In genomic region chr14:60658909-60659585, GRCh38 we compare ENCODE assay signal across 12 cellular contexts. TPM values are rescaled to one million over a fixed set of nuclear protein-coding genes. Genes with fewer than 3 reads are reported as not detected.
DNase-seq lines count a peak whose midpoint lies in the region; ATAC-seq and TF ChIP-seq lines count a peak whose summit lies in the region.
"Had no signal": no experiment of that assay in that cellular context is flagged by ENCODE, and none has a peak within 500 bp of the region (broad histone marks: within the 10 kb centered on the region; RNA-seq: fewer than 3 reads in every experiment).

No MANE protein-coding gene starts in this region.

- peaks cover 9 to 16% of the 10 kb centered on the region in 2 donors for H3K36me3 Mint-ChIP-seq in activated naive CD4-positive, alpha-beta T cell treated with anti-CD3 and anti-CD28 coated beads, Interleukin-2, amount 50 U/mL, for 72 hours

- DNase-seq in NCI-H1417 (lab: John Stamatoyannopoulos, UW) (peak in 2 of 3 experiments; percentile 2 to 77), NCI-H1417 treated with DMSO at 0.1 percent for 48 hours (lab: John Stamatoyannopoulos, UW) (no peak), NCI-H510A treated with DMSO at 0.1 percent for 48 hours (lab: John Stamatoyannopoulos, UW) (peak; percentile 52), choroid plexus epithelial cell (ENCODE audit: low read depth) (peak; percentile 66), skeletal muscle cell (ENCODE audit: low read depth) (peak; percentile 56), medulla oblongata (ENCODE audit: extremely low spot score) (no peak)
- no peak for DNase-seq in activated naive CD4-positive, alpha-beta T cell treated with anti-CD3 and anti-CD28 coated beads, Interleukin-2, amount 50 U/mL, for 72 hours (ENCODE audit: low spot score in 2 of 2)
- DNase-seq: activated T-cell treated with anti-CD3 and anti-CD28 coated beads, Interleukin-2, amount 50 U/mL, for 1 hour; head of caudate nucleus had no signal

- no peak for TF ChIP-seq CTCF in choroid plexus epithelial cell (conservative IDR thresholded peaks at IDR 0.05; ENCODE audit: low read depth, low read length)

- peak overlapping the region; percentile 81 for H3K4me3 ChIP-seq in choroid plexus epithelial cell (ENCODE audit: low read depth, low read length)
- peak overlapping the region; percentile 79 for H3K4me3 ChIP-seq in skeletal muscle cell (ENCODE audit: low read depth, low read length)
- H3K4me3 ChIP-seq: thoracic aorta had no signal

- no peak for ATAC-seq in activated naive CD4-positive, alpha-beta T cell treated with anti-CD3 and anti-CD28 coated beads, Interleukin-2, amount 50 U/mL, for 72 hours
- ATAC-seq in GM19035 (IDR thresholded peaks at IDR 0.05; ENCODE audit: unreplicated experiment): no peak

- no peak overlapping the region for H3K27ac Mint-ChIP-seq in activated naive CD4-positive, alpha-beta T cell treated with anti-CD3 and anti-CD28 coated beads, Interleukin-2, amount 50 U/mL, for 72 hours
- H3K27ac Mint-ChIP-seq: endodermal cell had no signal

- H3K9me3 Mint-ChIP-seq in activated naive CD4-positive, alpha-beta T cell treated with anti-CD3 and anti-CD28 coated beads, Interleukin-2, amount 50 U/mL, for 72 hours: no peaks in the 10 kb centered on the region
- H3K9me3 Mint-ChIP-seq: endodermal cell had no signal

RNA-seq across cellular contexts. Expression of gene SIX1, which starts 9.8 kb away (rescaled TPM):
- total RNA-seq in activated naive CD4-positive, alpha-beta T cell treated with anti-CD3 and anti-CD28 coated beads, Interleukin-2, amount 50 U/mL, for 72 hours: not detected

Comparison
In these comparisons a context has a peak if more than half of its experiments do, and no peak if none do; other contexts are left out.
1. DNase-seq: peak in NCI-H1417 (2 of 3), NCI-H510A treated with DMSO at 0.1 percent for 48 hours (single experiment), choroid plexus epithelial cell (single experiment) and skeletal muscle cell (single experiment); none in NCI-H1417 treated with DMSO at 0.1 percent for 48 hours (single experiment), activated naive CD4-positive, alpha-beta T cell treated with anti-CD3 and anti-CD28 coated beads, Interleukin-2, amount 50 U/mL, for 72 hours (0 of 2) and medulla oblongata (single experiment).